Comparison of ENCODE assay signal across 8 cellular contexts in genomic region chr1:193448682-193449461, GRCh38.
DNase-seq lines count a peak whose midpoint lies in the region; ATAC-seq, FAIRE-seq and TF ChIP-seq lines count a peak whose summit lies in the region.

No MANE protein-coding gene starts in this region.

- H3K27me3 ChIP-seq in Caco-2 (replicated peaks; ENCODE audit: control insufficient read depth, insufficient read depth, low read length) (no peaks in the 10 kb centered on the region), HepG2 (ENCODE audit: control insufficient read depth in 1 of 2, insufficient read depth in 2 of 2, low read length in 2 of 2) (no peaks in the 10 kb centered on the region), breast epithelium (no peaks in the 10 kb centered on the region)

- POLR2A ChIA-PET in Caco-2 (lab: Charles Lee): no interaction called here
- POLR2A ChIA-PET in HepG2 (lab: Yijun Ruan, JAX): no interaction called here

- H3K36me3 ChIP-seq in Caco-2 (ENCODE audit: control insufficient read depth, insufficient read depth, low read length) (no peaks in the 10 kb centered on the region), HepG2 (replicated peaks in 1 of 2; ENCODE audit: control insufficient read depth in 1 of 2, insufficient read depth in 2 of 2, low read length in 2 of 2) (no peaks in the 10 kb centered on the region), breast epithelium (no peaks in the 10 kb centered on the region)

- no peak overlapping the region for H3K4me2 ChIP-seq in HepG2 (ENCODE audit: low read depth, low read length)

- H2AFZ ChIP-seq in HepG2 (ENCODE audit: low read length): no peak overlapping the region

- H3K4me3 ChIP-seq in Caco-2 (ENCODE audit: low read depth, low read length) (no peak overlapping the region), HepG2 (replicated peaks in 1 of 3; ENCODE audit: insufficient read depth in 1 of 3, low read depth in 2 of 3, low read length in 3 of 3) (no peak overlapping the region), breast epithelium (no peak overlapping the region)

- no peak for TF ChIP-seq EP300 in HepG2 (IDR thresholded peaks at IDR 0.05; ENCODE audit: low read depth in 2 of 2, low read length in 2 of 2)
- TF ChIP-seq EP300 in HepG2 (CRISPR knock-in tag; IDR thresholded peaks at IDR 0.05; ENCODE audit: borderline replicate concordance): no peak

- FAIRE-seq in H54 (lab: Jason Lieb, UNC) (peak; percentile 6), HepG2 (lab: Jason Lieb, UNC) (no peak)

- H3K4me1 ChIP-seq in Caco-2 (no peaks in the 10 kb centered on the region), HepG2 (ENCODE audit: insufficient read depth, low read length) (no peaks in the 10 kb centered on the region), breast epithelium (no peaks in the 10 kb centered on the region)

- H3K27me3 Mint-ChIP-seq in Caco-2 (ENCODE audit: insufficient read depth, unreplicated experiment): peaks cover 3% of the 10 kb centered on the region

- no peaks in the 10 kb centered on the region for H4K20me1 ChIP-seq in HepG2 (ENCODE audit: insufficient read depth, low read length)

- intact Hi-C loops in Caco-2 (cut with micrococcal nuclease; ENCODE audit: unreplicated experiment): no loop called here
- intact Hi-C loops in HepG2 (cut with micrococcal nuclease; ENCODE audit: unreplicated experiment): no loop called here
- intact Hi-C loops in breast epithelium (cut with DNase I; ENCODE audit: low total_unique reads): no loop called here
- intact Hi-C loops in cardiac septum (cut with DNase I): no loop called here

- peaks cover 7% of the 10 kb centered on the region for H3K9me3 Mint-ChIP-seq in Caco-2 (ENCODE audit: unreplicated experiment)

- no peak overlapping the region for H3K9ac ChIP-seq in HepG2 (ENCODE audit: insufficient read depth, low read depth, low read length)

- H3K27ac ChIP-seq in HepG2 (ENCODE audit: extremely low read length, insufficient read depth, low read length) (no peak overlapping the region), breast epithelium (no peak overlapping the region)

- BruUV-seq in Caco-2 (replicated peaks; lab: Mats Ljungman, UMichigan) (no TSS peak), HepG2 (replicated peaks; lab: Mats Ljungman, UMichigan) (no TSS peak)

- DNase-seq in H54 (ENCODE audit: insufficient read length, low spot score): no peak
- DNase-seq in NCI-H510A (lab: John Stamatoyannopoulos, UW): peak; percentile 5
- peak; percentile 86 for DNase-seq in islet precursor cell
- DNase-seq in Caco-2: no peak
- DNase-seq in HepG2 (ENCODE audit: low spot score): no peak
- DNase-seq in breast epithelium (ENCODE audit: low spot score in 2 of 2): no peak
- no peak for DNase-seq in cardiac septum (ENCODE audit: low spot score)

- no peaks in the 10 kb centered on the region for H3K4me1 Mint-ChIP-seq in Caco-2 (ENCODE audit: low read depth, unreplicated experiment)

- H3K79me2 ChIP-seq in HepG2 (ENCODE audit: insufficient read depth, low read length): no peaks in the 10 kb centered on the region

- in situ Hi-C loops in HepG2 (cut with HindIII; ENCODE audit: extremely low pct_ligation_motif_present, low pct_unique_long_range_greater_than_20kb): no loop called here

- TF ChIP-seq RAD21 in HepG2 (CRISPR knock-in tag; IDR thresholded peaks at IDR 0.05): no peak

- H3K4me3 Mint-ChIP-seq in Caco-2 (ENCODE audit: unreplicated experiment): no peak overlapping the region

- H3K36me3 Mint-ChIP-seq in Caco-2 (ENCODE audit: insufficient read depth, unreplicated experiment): no peaks in the 10 kb centered on the region

- TF ChIP-seq CTCF in Caco-2 (IDR thresholded peaks at IDR 0.05; ENCODE audit: insufficient read depth in 1 of 2, low read depth in 1 of 2, low read length in 1 of 2, severe bottlenecking in 1 of 2, unreplicated experiment in 1 of 2): no peak
- no peak for TF ChIP-seq CTCF in HepG2 (CRISPR knock-in tag; IDR thresholded peaks at IDR 0.05)
- no peak for TF ChIP-seq CTCF in breast epithelium (IDR thresholded peaks at IDR 0.05)

- CTCF ChIA-PET in Caco-2 (lab: Charles Lee): no interaction called here
- CTCF ChIA-PET in HepG2 (lab: Yijun Ruan, JAX; ENCODE audit: low intra/inter-chr PET ratio, low total read pairs): no interaction called here

- ATAC-seq in GM18858 (IDR thresholded peaks at IDR 0.05; ENCODE audit: unreplicated experiment) (peak; percentile 86), HepG2 (no peak)

- WGBS in HepG2 (ENCODE audit: low lambda C conversion rate): 19% methylated on average over 5 of the region's 5 CpGs

- H3K9me3 ChIP-seq in Caco-2: no peaks in the 10 kb centered on the region
- no peaks in the 10 kb centered on the region for H3K9me3 ChIP-seq in HepG2 (ENCODE audit: low read length)
- no peaks in the 10 kb centered on the region for H3K9me3 ChIP-seq in breast epithelium

- H3K27ac Mint-ChIP-seq in Caco-2 (ENCODE audit: unreplicated experiment): no peak overlapping the region

- no peak for TF ChIP-seq POLR2A in H54 (IDR thresholded peaks at IDR 0.05; ENCODE audit: low read depth, low read length)
- no peak for TF ChIP-seq POLR2A in HepG2 (IDR thresholded peaks at IDR 0.05; ENCODE audit: insufficient read depth in 1 of 2, low read depth in 2 of 2, low read length in 2 of 2)
- no peak for TF ChIP-seq POLR2A in breast epithelium (IDR thresholded peaks at IDR 0.05)

TF ChIP-seq in HepG2, 621 proteins besides CTCF, POLR2A, EP300 and RAD21 (continues in another document):
- TF ChIP-seq MTA3 (CRISPR knock-in tag; IDR thresholded peaks at IDR 0.05) (no peak), ZZZ3 (CRISPR knock-in tag; IDR thresholded peaks at IDR 0.05; ENCODE audit: borderline replicate concordance) (no peak), HOMEZ (CRISPR knock-in tag; IDR thresholded peaks at IDR 0.05; ENCODE audit: low read depth) (no peak), SNRNP70 (IDR thresholded peaks at IDR 0.05; ENCODE audit: low read depth, low read length) (no peak), ZNF160 (CRISPR knock-in tag; IDR thresholded peaks at IDR 0.05) (no peak), ARID5B (CRISPR knock-in tag; IDR thresholded peaks at IDR 0.05) (no peak), PRMT3 (CRISPR knock-in tag; IDR thresholded peaks at IDR 0.05; ENCODE audit: borderline replicate concordance, low read depth) (no peak), POLR2AphosphoS5 (IDR thresholded peaks at IDR 0.05; ENCODE audit: low read depth, low read length) (no peak), ZIK1 (CRISPR knock-in tag; IDR thresholded peaks at IDR 0.05; ENCODE audit: borderline replicate concordance, low read depth) (no peak), IKZF5 (CRISPR knock-in tag; IDR thresholded peaks at IDR 0.05) (no peak), REL (CRISPR knock-in tag; conservative IDR thresholded peaks at IDR 0.05) (no peak), ZNF572 (CRISPR knock-in tag; IDR thresholded peaks at IDR 0.05) (no peak)

Comparison
In these comparisons a context has a peak if more than half of its experiments do, and no peak if none do; other contexts are left out.
1. DNase-seq: peak in NCI-H510A (single experiment) and islet precursor cell (single experiment); none in H54 (single experiment), Caco-2 (0 of 2), HepG2 (single experiment), breast epithelium (0 of 2) and cardiac septum (single experiment).